ENCODE assay signal across 22 cellular contexts in the genomic region with DNA sequence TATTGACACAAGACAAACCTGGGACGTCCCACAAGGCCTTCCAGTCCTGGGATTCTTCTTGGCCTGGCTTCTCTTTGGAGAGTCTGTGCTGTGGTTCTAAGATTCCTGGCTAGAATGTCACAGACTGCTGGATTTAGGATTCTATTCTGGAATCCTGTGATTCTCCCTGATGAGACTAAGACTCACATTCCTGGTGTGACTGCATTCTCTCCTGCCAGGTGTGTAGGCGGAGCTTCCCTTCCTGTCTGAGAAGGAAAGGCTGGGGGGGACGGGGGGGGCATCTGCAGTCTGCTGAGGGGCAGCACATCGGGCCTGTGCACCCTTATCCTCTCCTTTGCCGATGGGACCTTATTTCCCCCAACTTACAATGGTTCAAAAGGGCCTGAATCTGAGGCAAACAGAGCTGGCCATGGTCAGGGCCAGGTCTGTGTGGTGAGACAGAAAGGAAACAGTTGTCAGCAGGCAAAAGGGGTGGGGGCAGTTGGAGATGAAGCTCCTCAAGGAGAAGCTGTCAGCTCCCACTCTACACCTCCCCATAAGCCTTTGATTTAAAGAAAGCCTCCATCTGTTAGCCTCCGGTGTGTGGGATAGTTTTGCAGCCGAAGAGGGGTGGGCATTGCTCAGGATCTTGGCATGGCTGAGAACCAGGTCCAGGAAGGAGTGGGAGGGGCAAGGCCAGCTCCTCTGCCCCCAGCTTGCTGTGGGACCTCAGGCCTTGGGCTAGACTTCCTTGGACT. TPM values are rescaled to one million over a fixed set of nuclear protein-coding genes. Genes with fewer than 3 reads are reported as not detected.
DNase-seq lines count a peak whose midpoint lies in the region; ATAC-seq and TF ChIP-seq lines count a peak whose summit lies in the region.
"Had no signal": no experiment of that assay in that cellular context is flagged by ENCODE, and none has a peak within 500 bp of the region (broad histone marks: within the 10 kb centered on the region; RNA-seq: fewer than 3 reads in every experiment).

No MANE protein-coding gene starts in this region.

- TF ChIP-seq CTCF in VCaP (conservative IDR thresholded peaks at IDR 0.05), result no peak

- H3K27me3 ChIP-seq in right cardiac atrium (ENCODE audit: control insufficient read depth, insufficient read depth), result no peaks in the 10 kb centered on the region
- H3K27me3 ChIP-seq: hepatocyte, thyroid gland had no signal

- H3K4me1 ChIP-seq in right cardiac atrium (ENCODE audit: control insufficient read depth, insufficient read depth, low read length), result no peaks in the 10 kb centered on the region
- H3K4me1 ChIP-seq: thyroid gland had no signal

- peak overlapping the region; percentile 34 for H3K27ac Mint-ChIP-seq in activated naive CD8-positive, alpha-beta T cell treated with anti-CD3 and anti-CD28 coated beads, Interleukin-2, amount 10 ng/mL, durations not matched to agents 7 days and 5 days
- no peak overlapping the region for H3K27ac Mint-ChIP-seq in activated naive CD8-positive, alpha-beta T cell treated with anti-CD3 and anti-CD28 coated beads for 36 hours

- intact Hi-C loops in right cardiac atrium (cut with DNase I), result no loop called here

- H3K4me3 Mint-ChIP-seq in activated naive CD8-positive, alpha-beta T cell treated with anti-CD3 and anti-CD28 coated beads, Interleukin-2, amount 10 ng/mL, durations not matched to agents 7 days and 5 days, result no peak overlapping the region
- H3K4me3 Mint-ChIP-seq in activated naive CD8-positive, alpha-beta T cell treated with anti-CD3 and anti-CD28 coated beads for 36 hours, result no peak overlapping the region
- H3K4me3 Mint-ChIP-seq: activated T-helper 1 cell treated with anti-CD3 and anti-CD28 coated beads, Interleukin-12 subunit alpha, Interleukin-12 subunit beta, Interleukin-2, Interleukin-4 antibody, amounts not matched to agents 30 ng/mL and 10 ng/mL and 1 ng/mL, durations not matched to agents 14 hours and 24 hours and 36 hours had no signal

- peaks cover 3% of the 10 kb centered on the region for H3K27me3 Mint-ChIP-seq in activated naive CD8-positive, alpha-beta T cell treated with anti-CD3 and anti-CD28 coated beads, Interleukin-2, amount 10 ng/mL, durations not matched to agents 7 days and 5 days
- no peaks in the 10 kb centered on the region for H3K27me3 Mint-ChIP-seq in activated naive CD8-positive, alpha-beta T cell treated with anti-CD3 and anti-CD28 coated beads for 36 hours

- H3K27ac ChIP-seq in VCaP (0 out of 2 replicates have a peak overlapping the region, but pooled peaks have one; percentile 13), right cardiac atrium (ENCODE audit: low read length) (no peak overlapping the region)
- H3K27ac ChIP-seq: hepatocyte, thyroid gland had no signal

- DNase-seq in activated naive CD8-positive, alpha-beta T cell treated with anti-CD3 and anti-CD28 coated beads, Interleukin-2, amount 10 ng/mL, durations not matched to agents 7 days and 5 days, result no peak
- DNase-seq in activated naive CD8-positive, alpha-beta T cell treated with anti-CD3 and anti-CD28 coated beads for 36 hours, result no peak
- DNase-seq in islet precursor cell, result peak; percentile 72
- DNase-seq in NCI-H2107 (lab: John Stamatoyannopoulos, UW), result no peak
- no peak for DNase-seq in NOMO-1 treated with dmso at 0.1 percent for 144 hours (lab: John Stamatoyannopoulos, UW; ENCODE audit: unreplicated experiment)
- no peak for DNase-seq in right cardiac atrium
- DNase-seq: ACHN; activated CD4-positive, alpha-beta T cell treated with anti-CD3 and anti-CD28 coated beads, Interleukin-2, amount 50 U/mL, for 48 hours; DND-41; IMR-90; kidney glomerular epithelial cell; midbrain; MM.1S; NCI-H146; NCI-H2227 treated with DMSO at 0.1 percent for 48 hours; NK-92 treated with Interleukin-12 subunit alpha and Interleukin-12 subunit beta, amount 100 ng/mL, for 24 hours; retina; thyroid gland had no signal

- POLR2A ChIA-PET in activated naive CD8-positive, alpha-beta T cell treated with anti-CD3 and anti-CD28 coated beads, Interleukin-2, amount 10 ng/mL, durations not matched to agents 7 days and 5 days (lab: Charles Lee), result interaction anchor here (2.4 kb wide), 1 partner anchor 31 kb away, joined by 11 read pairs; a partner anchor contains a TSS

- peaks cover 2% of the 10 kb centered on the region for H3K9me3 Mint-ChIP-seq in activated naive CD8-positive, alpha-beta T cell treated with anti-CD3 and anti-CD28 coated beads, Interleukin-2, amount 10 ng/mL, durations not matched to agents 7 days and 5 days
- H3K9me3 Mint-ChIP-seq in activated naive CD8-positive, alpha-beta T cell treated with anti-CD3 and anti-CD28 coated beads for 36 hours, result no peaks in the 10 kb centered on the region
- H3K9me3 Mint-ChIP-seq: activated T-helper 1 cell treated with anti-CD3 and anti-CD28 coated beads, Interleukin-12 subunit alpha, Interleukin-12 subunit beta, Interleukin-2, Interleukin-4 antibody, amounts not matched to agents 30 ng/mL and 10 ng/mL and 1 ng/mL, durations not matched to agents 14 hours and 24 hours and 36 hours had no signal

- H3K9me3 ChIP-seq in right cardiac atrium (ENCODE audit: control insufficient read depth, low read length), result no peaks in the 10 kb centered on the region
- H3K9me3 ChIP-seq: thyroid gland had no signal

- ATAC-seq in activated naive CD8-positive, alpha-beta T cell treated with anti-CD3 and anti-CD28 coated beads, Interleukin-2, amount 10 ng/mL, durations not matched to agents 7 days and 5 days (ENCODE audit: low read depth), result no peak
- ATAC-seq in HG03432 (IDR thresholded peaks at IDR 0.05; ENCODE audit: unreplicated experiment) (no peak), right cardiac atrium (no peak)

- no peak overlapping the region for H3K4me3 ChIP-seq in right cardiac atrium (ENCODE audit: low read length)
- H3K4me3 ChIP-seq: hepatocyte, thyroid gland had no signal

- WGBS in right cardiac atrium, result 60% methylated on average over 7 of the region's 7 CpGs

- peaks cover 5% of the 10 kb centered on the region for H3K36me3 Mint-ChIP-seq in activated naive CD8-positive, alpha-beta T cell treated with anti-CD3 and anti-CD28 coated beads, Interleukin-2, amount 10 ng/mL, durations not matched to agents 7 days and 5 days
- peaks cover 9% of the 10 kb centered on the region for H3K36me3 Mint-ChIP-seq in activated naive CD8-positive, alpha-beta T cell treated with anti-CD3 and anti-CD28 coated beads for 36 hours

- peaks cover 25% of the 10 kb centered on the region for H3K4me1 Mint-ChIP-seq in activated naive CD8-positive, alpha-beta T cell treated with anti-CD3 and anti-CD28 coated beads, Interleukin-2, amount 10 ng/mL, durations not matched to agents 7 days and 5 days
- peaks cover 40% of the 10 kb centered on the region for H3K4me1 Mint-ChIP-seq in activated naive CD8-positive, alpha-beta T cell treated with anti-CD3 and anti-CD28 coated beads for 36 hours

RNA-seq across cellular contexts. Expression of a gene that starts 30.9 kb away (rescaled TPM):
- total RNA-seq in activated naive CD8-positive, alpha-beta T cell treated with anti-CD3 and anti-CD28 coated beads, Interleukin-2, amount 10 ng/mL, durations not matched to agents 7 days and 5 days, result 10 to 100 TPM; 22.3 to 26.9 TPM
- 1 to 10 TPM; 6.0 to 6.6 TPM for total RNA-seq in activated naive CD8-positive, alpha-beta T cell treated with anti-CD3 and anti-CD28 coated beads for 36 hours
- total RNA-seq in right cardiac atrium, result 10 to 100 TPM in 2 of 4 donors, 1 to 10 TPM in 2; 4.9 to 12.8 (median 8.6) TPM
- polyA plus RNA-seq in right cardiac atrium, result 10.2 TPM
- total RNA-seq: IMR-90 had no signal
- polyA plus RNA-seq: IMR-90 had no signal

RNA-seq across cellular contexts. Expression of a gene that starts 48.4 kb away (rescaled TPM):
- total RNA-seq in activated naive CD8-positive, alpha-beta T cell treated with anti-CD3 and anti-CD28 coated beads, Interleukin-2, amount 10 ng/mL, durations not matched to agents 7 days and 5 days, result 10 to 100 TPM; 52.5 to 53.0 TPM
- 10 to 100 TPM; 40.0 to 42.3 TPM for total RNA-seq in activated naive CD8-positive, alpha-beta T cell treated with anti-CD3 and anti-CD28 coated beads for 36 hours
- 10 to 100 TPM; 24.9 to 29.9 (median 28.4) TPM for total RNA-seq in right cardiac atrium
- polyA plus RNA-seq in right cardiac atrium, result 20.2 TPM

RNA-seq across cellular contexts. Expression of a gene that starts 57.3 kb away (rescaled TPM):
- total RNA-seq in activated naive CD8-positive, alpha-beta T cell treated with anti-CD3 and anti-CD28 coated beads, Interleukin-2, amount 10 ng/mL, durations not matched to agents 7 days and 5 days, result 10 to 100 TPM; 50.9 to 55.5 TPM
- total RNA-seq in activated naive CD8-positive, alpha-beta T cell treated with anti-CD3 and anti-CD28 coated beads for 36 hours, result 10 to 100 TPM; 77.2 to 78.7 TPM
- 10 to 100 TPM; 11.8 to 14.2 (median 13.5) TPM for total RNA-seq in right cardiac atrium
- 26.7 TPM for polyA plus RNA-seq in right cardiac atrium
